In genomic region chr12:116319316-116319715, GRCh38 we compare ENCODE assay signal across 9 cellular contexts. TPM values are rescaled to one million over a fixed set of nuclear protein-coding genes. Genes with fewer than 3 reads are reported as not detected.
DNase-seq lines count a peak whose midpoint lies in the region; ATAC-seq, FAIRE-seq and TF ChIP-seq lines count a peak whose summit lies in the region.
"Had no signal": no experiment of that assay in that cellular context is flagged by ENCODE, and none has a peak within 500 bp of the region (broad histone marks: within the 10 kb centered on the region; RNA-seq: fewer than 3 reads in every experiment).

No MANE protein-coding gene starts in this region.

- H3K4me1 Mint-ChIP-seq in chondrocyte (ENCODE audit: low read depth), result peaks cover 56% of the 10 kb centered on the region

- no peak for FAIRE-seq in pancreas (lab: Jason Lieb, UNC)

- ATAC-seq in GM19023 (IDR thresholded peaks at IDR 0.05; ENCODE audit: unreplicated experiment) (no peak), pancreas (no peak)

- H3K9me3 Mint-ChIP-seq in chondrocyte (ENCODE audit: low read depth), result no peaks in the 10 kb centered on the region

- no peaks in the 10 kb centered on the region for H3K27me3 Mint-ChIP-seq in chondrocyte (ENCODE audit: low read depth)

- H3K36me3 ChIP-seq in neutrophil, result no peaks in the 10 kb centered on the region
- H3K36me3 ChIP-seq in pancreas, result no peaks in the 10 kb centered on the region

- H3K4me1 ChIP-seq in neutrophil (ENCODE audit: control insufficient read depth in 1 of 2, insufficient read depth in 1 of 2, low read depth in 1 of 2, low read length in 1 of 2), result peaks cover 55 to 56% of the 10 kb centered on the region in 2 experiments
- no peaks in the 10 kb centered on the region for H3K4me1 ChIP-seq in pancreas

- peak; percentile 61 for DNase-seq in AG10803 (ENCODE audit: low read depth)
- DNase-seq in Kasumi-1 (lab: John Stamatoyannopoulos, UW), result peak; percentile 23 to 39
- no peak for DNase-seq in chondrocyte (ENCODE audit: low spot score)
- no peak for DNase-seq in GM20000 (ENCODE audit: low spot score)
- no peak for DNase-seq in pancreas
- DNase-seq in ureter (ENCODE audit: low spot score), result no peak
- DNase-seq: stimulated activated naive CD4-positive, alpha-beta T cell treated with Interleukin-2 at 50 U/mL for 16 hours had no signal

- H3K9me3 ChIP-seq in neutrophil (no peaks in the 10 kb centered on the region), pancreas (no peaks in the 10 kb centered on the region)

- intact Hi-C loops in pancreas (cut with DNase I), result no loop called here

- 86 to 88% methylated on average over 9 of the region's 9 CpGs for WGBS in pancreas, 2 donors

- TF ChIP-seq CTCF in AG10803 (conservative IDR thresholded peaks at IDR 0.05; ENCODE audit: low read length) (no peak), chondrocyte (IDR thresholded peaks at IDR 0.05) (no peak), neutrophil (IDR thresholded peaks at IDR 0.05) (no peak), GM20000 (IDR thresholded peaks at IDR 0.05; ENCODE audit: extremely low read depth, missing control alignments) (no peak), pancreas (IDR thresholded peaks at IDR 0.05) (no peak)

- no peaks in the 10 kb centered on the region for H3K27me3 ChIP-seq in neutrophil
- no peaks in the 10 kb centered on the region for H3K27me3 ChIP-seq in pancreas

- peak overlapping the region; percentile 91 for H3K27ac Mint-ChIP-seq in chondrocyte (ENCODE audit: unreplicated experiment)

- no peaks in the 10 kb centered on the region for H3K36me3 Mint-ChIP-seq in chondrocyte (ENCODE audit: low read depth)

- H3K4me3 ChIP-seq in AG10803 (ENCODE audit: low read length) (peak overlapping the region; percentile 37), neutrophil (ENCODE audit: low read depth in 1 of 2, low read length in 1 of 2) (peak overlapping the region in 1 of 2 experiments; percentile 10), pancreas (no peak overlapping the region)

- H3K4me3 Mint-ChIP-seq in chondrocyte (ENCODE audit: unreplicated experiment), result peak overlapping the region; percentile 26

- H3K27ac ChIP-seq in neutrophil (peak overlapping the region; percentile 67), pancreas (peak overlapping the region in 1 of 4 donors; percentile 36)

RNA-seq across cellular contexts. Expression of gene MED13L, which starts 41.8 kb away (rescaled TPM):
- 154 to 211 TPM (median 162 TPM) in 3 replicates for total RNA-seq in chondrocyte
- total RNA-seq in pancreas, result 10 to 100 TPM; 49.1 to 93.8 (median 56.8) TPM
- 10 to 100 TPM; 10.3 to 15.6 TPM for polyA plus RNA-seq in pancreas
- 130 TPM for total RNA-seq in ureter

Comparison
In these comparisons a context has a peak if more than half of its experiments do, and no peak if none do; other contexts are left out.
1. DNase-seq: peak in AG10803 (single experiment) and Kasumi-1 (2 of 2); none in chondrocyte (single experiment), GM20000 (single experiment), pancreas (0 of 6) and ureter (single experiment).